ENCODE assay signal across 10 cellular contexts in the genomic region with DNA sequence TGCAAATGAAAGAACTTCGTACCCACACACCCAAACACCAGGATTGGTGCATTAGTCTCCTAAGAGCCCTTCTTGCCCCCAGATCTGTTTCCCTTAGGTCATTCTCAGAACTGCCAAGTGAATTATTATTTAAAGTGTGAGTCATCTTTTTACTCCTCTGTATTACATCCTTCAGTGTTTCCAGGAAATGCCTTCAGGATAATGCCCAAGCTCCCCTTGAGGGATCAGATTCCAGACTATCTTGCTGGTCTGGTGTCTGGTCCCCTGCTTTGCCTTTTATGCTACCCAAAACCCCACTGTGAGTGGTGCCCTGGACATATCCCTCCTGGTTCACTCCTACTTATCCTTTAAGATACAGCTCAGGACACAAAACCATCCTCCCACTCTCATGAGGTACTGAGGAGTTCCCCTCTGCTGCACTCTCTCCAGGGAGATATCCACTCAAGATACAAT. TPM values are rescaled to one million over a fixed set of nuclear protein-coding genes. Genes with fewer than 3 reads are reported as not detected.
DNase-seq lines count a peak whose midpoint lies in the region; ATAC-seq and TF ChIP-seq lines count a peak whose summit lies in the region.
"Had no signal": no experiment of that assay in that cellular context is flagged by ENCODE, and none has a peak within 500 bp of the region (broad histone marks: within the 10 kb centered on the region; RNA-seq: fewer than 3 reads in every experiment).

No MANE protein-coding gene starts in this region.

- H3F3A ChIP-seq in PC-9 (ENCODE audit: insufficient read depth, low read depth) = peaks cover 36% of the 10 kb centered on the region

- CTCF ChIA-PET in activated CD8-positive, alpha-beta memory T cell treated with anti-CD3 and anti-CD28 coated beads, Interleukin-2, amount 10 ng/mL, durations not matched to agents 7 days and 5 days (lab: Charles Lee) = no interaction called here
- CTCF ChIA-PET in PC-9 (lab: Charles Lee) = no interaction called here

- peaks cover 42% of the 10 kb centered on the region for H3K4me1 ChIP-seq in PC-9 (replicated peaks; ENCODE audit: insufficient read depth)

- POLR2A ChIA-PET in PC-9 (lab: Charles Lee; ENCODE audit: unreplicated experiment) = interaction anchor here (0.6 kb wide), 2 partner anchors 594 to 704 kb away, joined by 4 read pairs; no protein-coding TSS in a partner anchor

- H3K4me2 ChIP-seq in PC-9 = peak overlapping the region; percentile 64

- no peaks in the 10 kb centered on the region for H3K79me2 ChIP-seq in PC-9 (ENCODE audit: low read depth)

- H3K9me3 ChIP-seq in PC-9 (ENCODE audit: insufficient read depth, low read depth) = no peaks in the 10 kb centered on the region; the same call in 1 of the 2 replicates

- H3K36me3 Mint-ChIP-seq in activated CD8-positive, alpha-beta memory T cell treated with anti-CD3 and anti-CD28 coated beads, Interleukin-2, amount 10 ng/mL, durations not matched to agents 7 days and 5 days = no peaks in the 10 kb centered on the region
- H3K36me3 Mint-ChIP-seq in type B pancreatic cell = no peaks in the 10 kb centered on the region
- H3K36me3 Mint-ChIP-seq: CD4-positive, CD25-positive, alpha-beta regulatory T cell had no signal

- H3K9me2 ChIP-seq in PC-9 (ENCODE audit: insufficient read depth) = no peaks in the 10 kb centered on the region

- no peak overlapping the region for H3K27ac Mint-ChIP-seq in activated CD8-positive, alpha-beta memory T cell treated with anti-CD3 and anti-CD28 coated beads, Interleukin-2, amount 10 ng/mL, durations not matched to agents 7 days and 5 days
- peak overlapping the region; percentile 85 for H3K27ac Mint-ChIP-seq in type B pancreatic cell
- H3K27ac Mint-ChIP-seq: CD4-positive, CD25-positive, alpha-beta regulatory T cell had no signal

- H3K36me3 ChIP-seq in PC-9 (ENCODE audit: low read depth) = no peaks in the 10 kb centered on the region; the same call in 1 of the 2 replicates
- H3K36me3 ChIP-seq: cardiac muscle cell had no signal

- H3K4me3 Mint-ChIP-seq in activated CD8-positive, alpha-beta memory T cell treated with anti-CD3 and anti-CD28 coated beads, Interleukin-2, amount 10 ng/mL, durations not matched to agents 7 days and 5 days = no peak overlapping the region
- H3K4me3 Mint-ChIP-seq in type B pancreatic cell = peak overlapping the region; percentile 23

- H3K27ac ChIP-seq in PC-9 = peak overlapping the region; percentile 90
- no peak overlapping the region for H3K27ac ChIP-seq in caudate nucleus (ENCODE audit: low read depth, low read length)
- H3K27ac ChIP-seq: cardiac muscle cell had no signal

- H4K20me1 ChIP-seq in PC-9 (ENCODE audit: insufficient read depth) = no peaks in the 10 kb centered on the region

- no peak for DNase-seq in activated CD8-positive, alpha-beta memory T cell treated with anti-CD3 and anti-CD28 coated beads, Interleukin-2, amount 10 ng/mL, durations not matched to agents 7 days and 5 days
- no peak for DNase-seq in activated CD8-positive, alpha-beta memory T cell treated with anti-CD3 and anti-CD28 coated beads, Interleukin-2, amount 50 U/mL, for 4 hours
- DNase-seq in PC-9 = peak; percentile 41 to 91
- DNase-seq in fibroblast of villous mesenchyme (ENCODE audit: low read depth) = peak; percentile 60
- no peak for DNase-seq in type B pancreatic cell (ENCODE audit: extremely low spot score, unreplicated experiment)
- no peak for DNase-seq in NCI-H187 (lab: John Stamatoyannopoulos, UW)
- DNase-seq in caudate nucleus (lab: John Stamatoyannopoulos, UW) = no peak
- DNase-seq in NK-92 (lab: John Stamatoyannopoulos, UW; ENCODE audit: unreplicated experiment) = no peak

- no TSS peak for BruUV-seq in PC-9 (replicated peaks; lab: Mats Ljungman, UMichigan)

- intact Hi-C loops in PC-9 (cut with micrococcal nuclease; ENCODE audit: unreplicated experiment) = loop anchor here (5.0 to 10.0 kb wide), 3 partner anchors 58 to 268 kb away; a partner anchor contains a TSS

- H3K4me3 ChIP-seq in PC-9 (no peak overlapping the region), fibroblast of villous mesenchyme (ENCODE audit: low read depth, low read length) (no peak overlapping the region)
- H3K4me3 ChIP-seq: cardiac muscle cell had no signal

- no peak overlapping the region for H2AFZ ChIP-seq in PC-9

- H3K27me3 Mint-ChIP-seq in activated CD8-positive, alpha-beta memory T cell treated with anti-CD3 and anti-CD28 coated beads, Interleukin-2, amount 10 ng/mL, durations not matched to agents 7 days and 5 days = peaks cover 12% of the 10 kb centered on the region
- H3K27me3 Mint-ChIP-seq in type B pancreatic cell = no peaks in the 10 kb centered on the region

- H3K27me3 ChIP-seq in PC-9 (ENCODE audit: insufficient read depth, low read depth) = no peaks in the 10 kb centered on the region
- H3K27me3 ChIP-seq: cardiac muscle cell had no signal

- H3K4me1 Mint-ChIP-seq in activated CD8-positive, alpha-beta memory T cell treated with anti-CD3 and anti-CD28 coated beads, Interleukin-2, amount 10 ng/mL, durations not matched to agents 7 days and 5 days = peaks cover 9% of the 10 kb centered on the region
- peaks cover 24% of the 10 kb centered on the region for H3K4me1 Mint-ChIP-seq in type B pancreatic cell (ENCODE audit: unreplicated experiment)
- H3K4me1 Mint-ChIP-seq: CD4-positive, CD25-positive, alpha-beta regulatory T cell had no signal

- peak; percentile 36 for ATAC-seq in activated CD8-positive, alpha-beta memory T cell treated with anti-CD3 and anti-CD28 coated beads, Interleukin-2, amount 10 ng/mL, durations not matched to agents 7 days and 5 days

- H3K9me3 Mint-ChIP-seq in activated CD8-positive, alpha-beta memory T cell treated with anti-CD3 and anti-CD28 coated beads, Interleukin-2, amount 10 ng/mL, durations not matched to agents 7 days and 5 days (ENCODE audit: low read depth) = no peaks in the 10 kb centered on the region
- H3K9me3 Mint-ChIP-seq in type B pancreatic cell = no peaks in the 10 kb centered on the region

- TF ChIP-seq CTCF in PC-9 (conservative IDR thresholded peaks at IDR 0.05) (no peak), fibroblast of villous mesenchyme (IDR thresholded peaks at IDR 0.05; ENCODE audit: insufficient read depth, low read depth, low read length) (no peak), type B pancreatic cell (conservative IDR thresholded peaks at IDR 0.05) (no peak)

RNA-seq across cellular contexts. Expression of a gene that starts 57.3 kb away (rescaled TPM):
- total RNA-seq in activated CD8-positive, alpha-beta memory T cell treated with anti-CD3 and anti-CD28 coated beads, Interleukin-2, amount 10 ng/mL, durations not matched to agents 7 days and 5 days = 10 to 100 TPM; 14.1 to 14.5 TPM
- total RNA-seq in PC-9 (2021) = 16.4 and 20.7 TPM in 2 replicates
- 13.4 and 13.5 TPM in 2 replicates for total RNA-seq in fibroblast of villous mesenchyme
- total RNA-seq in type B pancreatic cell (ENCODE audit: low replicate concordance) = 22.2 and 34.0 TPM in 2 replicates

RNA-seq across cellular contexts. Expression of a gene that starts 58.8 kb away (rescaled TPM):
- 10 to 100 TPM; 13.6 to 18.7 TPM for total RNA-seq in activated CD8-positive, alpha-beta memory T cell treated with anti-CD3 and anti-CD28 coated beads, Interleukin-2, amount 10 ng/mL, durations not matched to agents 7 days and 5 days
- 17.5 and 20.2 TPM in 2 replicates for total RNA-seq in PC-9 (2021)
- total RNA-seq in fibroblast of villous mesenchyme = 11.6 and 12.1 TPM in 2 replicates
- 10.6 and 11.3 TPM in 2 replicates for total RNA-seq in type B pancreatic cell (ENCODE audit: low replicate concordance)

Comparison
In these comparisons a context has a peak if more than half of its experiments do, and no peak if none do; other contexts are left out.
1. DNase-seq: peak in PC-9 (2 of 2) and fibroblast of villous mesenchyme (single experiment); none in activated CD8-positive, alpha-beta memory T cell treated with anti-CD3 and anti-CD28 coated beads, Interleukin-2, amount 10 ng/mL, durations not matched to agents 7 days and 5 days (single experiment), activated CD8-positive, alpha-beta memory T cell treated with anti-CD3 and anti-CD28 coated beads, Interleukin-2, amount 50 U/mL, for 4 hours (single experiment), type B pancreatic cell (single experiment), NCI-H187 (0 of 2), caudate nucleus (0 of 61) and NK-92 (single experiment).